ENCODE assay signal across 13 cellular contexts in the genomic region with DNA sequence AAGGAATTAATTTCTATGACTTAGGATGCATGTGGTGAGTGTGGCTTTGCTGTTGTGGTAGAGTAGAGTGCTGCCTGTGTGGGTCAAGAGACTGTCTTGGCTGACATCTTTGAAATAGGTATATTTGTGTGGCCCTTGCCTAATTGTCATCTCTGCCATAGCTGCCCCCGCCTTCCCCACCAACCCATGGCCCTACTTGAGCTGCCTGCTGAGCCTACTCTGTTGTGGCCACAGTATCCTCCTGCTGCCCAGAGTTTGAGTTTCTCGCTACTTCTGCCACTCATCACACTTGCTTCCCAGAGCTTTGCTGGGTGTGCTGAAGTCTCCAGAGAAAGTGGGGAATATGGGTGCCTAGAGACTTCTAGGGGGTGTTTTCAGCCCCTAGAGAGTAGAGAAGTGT. TPM values are rescaled to one million over a fixed set of nuclear protein-coding genes. Genes with fewer than 3 reads are reported as not detected.
DNase-seq lines count a peak whose midpoint lies in the region; ATAC-seq and TF ChIP-seq lines count a peak whose summit lies in the region.
"Had no signal": no experiment of that assay in that cellular context is flagged by ENCODE, and none has a peak within 500 bp of the region (broad histone marks: within the 10 kb centered on the region; RNA-seq: fewer than 3 reads in every experiment).

No MANE protein-coding gene starts in this region.

- H3K4me3 ChIP-seq in upper lobe of right lung, result no peak overlapping the region

- POLR2A ChIA-PET in naive thymus-derived CD8-positive, alpha-beta T cell (lab: Charles Lee), result interaction anchor here (1.0 to 16.1 kb wide), 3 partner anchors 8 to 14 kb away, joined by 3 to 734 read pairs (median 40); partner anchors contain the start of gene PLCG1

- H3K27ac Mint-ChIP-seq in activated naive CD4-positive, alpha-beta T cell treated with anti-CD3 and anti-CD28 coated beads, Interleukin-2, amount 50 U/mL, for 24 hours, result peak overlapping the region; percentile 93
- H3K27ac Mint-ChIP-seq in activated naive CD8-positive, alpha-beta T cell treated with anti-CD3 and anti-CD28 coated beads, Interleukin-2, amount 50 U/mL, for 24 hours, result peak overlapping the region; percentile 91
- peak overlapping the region; percentile 89 to 99 (median 94) for H3K27ac Mint-ChIP-seq in naive thymus-derived CD8-positive, alpha-beta T cell
- no peak overlapping the region for H3K27ac Mint-ChIP-seq in progenitor cell of endocrine pancreas

- H3K4me3 Mint-ChIP-seq in activated naive CD4-positive, alpha-beta T cell treated with anti-CD3 and anti-CD28 coated beads, Interleukin-2, amount 50 U/mL, for 24 hours, result peak overlapping the region; percentile 47
- no peak overlapping the region for H3K4me3 Mint-ChIP-seq in activated naive CD8-positive, alpha-beta T cell treated with anti-CD3 and anti-CD28 coated beads, Interleukin-2, amount 50 U/mL, for 24 hours
- H3K4me3 Mint-ChIP-seq in naive thymus-derived CD8-positive, alpha-beta T cell, result peak overlapping the region; percentile 49 to 99 (median 92)
- H3K4me3 Mint-ChIP-seq in progenitor cell of endocrine pancreas (ENCODE audit: low read depth), result no peak overlapping the region
- H3K4me3 Mint-ChIP-seq: nephron had no signal

- H3K27me3 Mint-ChIP-seq in activated naive CD4-positive, alpha-beta T cell treated with anti-CD3 and anti-CD28 coated beads, Interleukin-2, amount 50 U/mL, for 24 hours, result no peaks in the 10 kb centered on the region
- no peaks in the 10 kb centered on the region for H3K27me3 Mint-ChIP-seq in activated naive CD8-positive, alpha-beta T cell treated with anti-CD3 and anti-CD28 coated beads, Interleukin-2, amount 50 U/mL, for 24 hours
- H3K27me3 Mint-ChIP-seq in naive thymus-derived CD8-positive, alpha-beta T cell, result no peaks in the 10 kb centered on the region
- no peaks in the 10 kb centered on the region for H3K27me3 Mint-ChIP-seq in progenitor cell of endocrine pancreas

- H3K4me1 Mint-ChIP-seq in activated naive CD4-positive, alpha-beta T cell treated with anti-CD3 and anti-CD28 coated beads, Interleukin-2, amount 50 U/mL, for 24 hours, result peaks cover 100% of the 10 kb centered on the region
- H3K4me1 Mint-ChIP-seq in activated naive CD8-positive, alpha-beta T cell treated with anti-CD3 and anti-CD28 coated beads, Interleukin-2, amount 50 U/mL, for 24 hours, result peaks cover 100% of the 10 kb centered on the region
- H3K4me1 Mint-ChIP-seq in naive thymus-derived CD8-positive, alpha-beta T cell, result peaks cover 69 to 100% (median 97%) of the 10 kb centered on the region in 4 donors
- peaks cover 28% of the 10 kb centered on the region for H3K4me1 Mint-ChIP-seq in progenitor cell of endocrine pancreas (ENCODE audit: low read depth)

- H3K4me1 ChIP-seq in upper lobe of right lung, result peaks cover 99% of the 10 kb centered on the region

- no peaks in the 10 kb centered on the region for H3K36me3 ChIP-seq in upper lobe of right lung

- DNase-seq in activated naive CD4-positive, alpha-beta T cell treated with Interleukin-2 at 50 U/mL for 16 hours, result no peak
- DNase-seq in activated naive CD8-positive, alpha-beta T cell treated with anti-CD3 and anti-CD28 coated beads, Interleukin-2, amount 50 U/mL, for 24 hours, result no peak
- no peak for DNase-seq in naive thymus-derived CD8-positive, alpha-beta T cell
- DNase-seq in upper lobe of right lung, result no peak
- no peak for DNase-seq in NCI-H226
- DNase-seq in progenitor cell of endocrine pancreas (ENCODE audit: low spot score, unreplicated experiment), result no peak
- DNase-seq: cortex of kidney, foreskin keratinocyte, NCI-H524 treated with DMSO at 0.1 percent for 48 hours had no signal

- H3K27me3 ChIP-seq in upper lobe of right lung, result no peaks in the 10 kb centered on the region
- H3K27me3 ChIP-seq: foreskin keratinocyte had no signal

- intact Hi-C loops in upper lobe of right lung (cut with DNase I), result no loop called here

- H3K36me3 Mint-ChIP-seq in activated naive CD4-positive, alpha-beta T cell treated with anti-CD3 and anti-CD28 coated beads, Interleukin-2, amount 50 U/mL, for 24 hours, result peaks cover 3% of the 10 kb centered on the region
- peaks cover 38% of the 10 kb centered on the region for H3K36me3 Mint-ChIP-seq in activated naive CD8-positive, alpha-beta T cell treated with anti-CD3 and anti-CD28 coated beads, Interleukin-2, amount 50 U/mL, for 24 hours (ENCODE audit: low read depth)
- H3K36me3 Mint-ChIP-seq in naive thymus-derived CD8-positive, alpha-beta T cell, result peaks cover 0 to 32% (median 0%) of the 10 kb centered on the region in 3 donors
- H3K36me3 Mint-ChIP-seq in progenitor cell of endocrine pancreas (ENCODE audit: insufficient read depth), result peaks cover 5% of the 10 kb centered on the region

- peak overlapping the region; percentile 70 for H3K27ac ChIP-seq in upper lobe of right lung
- H3K27ac ChIP-seq: foreskin keratinocyte had no signal

- TF ChIP-seq CTCF in upper lobe of right lung (IDR thresholded peaks at IDR 0.05) (no peak), progenitor cell of endocrine pancreas (IDR thresholded peaks at IDR 0.05; ENCODE audit: unreplicated experiment) (no peak)

- H3K9me3 Mint-ChIP-seq in activated naive CD4-positive, alpha-beta T cell treated with anti-CD3 and anti-CD28 coated beads, Interleukin-2, amount 50 U/mL, for 24 hours, result no peaks in the 10 kb centered on the region
- no peaks in the 10 kb centered on the region for H3K9me3 Mint-ChIP-seq in activated naive CD8-positive, alpha-beta T cell treated with anti-CD3 and anti-CD28 coated beads, Interleukin-2, amount 50 U/mL, for 24 hours
- no peaks in the 10 kb centered on the region for H3K9me3 Mint-ChIP-seq in naive thymus-derived CD8-positive, alpha-beta T cell
- no peaks in the 10 kb centered on the region for H3K9me3 Mint-ChIP-seq in progenitor cell of endocrine pancreas (ENCODE audit: low read depth)
- H3K9me3 Mint-ChIP-seq: nephron had no signal

- H3K9me3 ChIP-seq in upper lobe of right lung, result no peaks in the 10 kb centered on the region

- no peak for ATAC-seq in activated naive CD8-positive, alpha-beta T cell treated with anti-CD3 and anti-CD28 coated beads, Interleukin-2, amount 50 U/mL, for 24 hours
- no peak for ATAC-seq in naive thymus-derived CD8-positive, alpha-beta T cell
- ATAC-seq in upper lobe of right lung (no peak), HG02885 (IDR thresholded peaks at IDR 0.05; ENCODE audit: poor library complexity, unreplicated experiment) (no peak)
- ATAC-seq: foreskin keratinocyte, HCT116 had no signal

RNA-seq across cellular contexts. Expression of gene PLCG1, which starts 8.0 kb away (rescaled TPM):
- 100 to 1,000 TPM; 384 to 393 TPM for total RNA-seq in naive thymus-derived CD8-positive, alpha-beta T cell
- polyA plus RNA-seq in naive thymus-derived CD8-positive, alpha-beta T cell, result 10 to 100 TPM; 37.4 to 92.5 (median 53.2) TPM
- 120 TPM for total RNA-seq in upper lobe of right lung
- 391 and 395 TPM in 2 replicates for total RNA-seq in progenitor cell of endocrine pancreas

Comparison
In these comparisons a context has a peak if more than half of its experiments do, and no peak if none do; other contexts are left out.
1. H3K4me3 Mint-ChIP-seq: peak in activated naive CD4-positive, alpha-beta T cell treated with anti-CD3 and anti-CD28 coated beads, Interleukin-2, amount 50 U/mL, for 24 hours (single experiment) and naive thymus-derived CD8-positive, alpha-beta T cell (10 of 10); none in activated naive CD8-positive, alpha-beta T cell treated with anti-CD3 and anti-CD28 coated beads, Interleukin-2, amount 50 U/mL, for 24 hours (single experiment) and progenitor cell of endocrine pancreas (single experiment).